ENCODE assay signal across 7 cellular contexts in the genomic region with DNA sequence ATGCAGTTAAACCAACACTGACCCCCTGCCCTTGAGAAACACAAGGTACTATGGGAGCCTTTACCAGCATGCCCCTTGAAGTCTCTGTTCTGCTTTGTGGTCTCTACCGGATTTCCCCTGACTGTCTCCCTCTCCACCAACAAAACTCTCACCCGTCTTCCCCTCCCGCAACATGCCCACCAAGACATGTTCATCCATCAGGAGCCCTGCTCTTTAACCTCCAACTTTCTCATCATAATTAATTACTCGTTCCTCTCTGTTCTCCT. TPM values are rescaled to one million over a fixed set of nuclear protein-coding genes. Genes with fewer than 3 reads are reported as not detected.
DNase-seq lines count a peak whose midpoint lies in the region; ATAC-seq, FAIRE-seq and TF ChIP-seq lines count a peak whose summit lies in the region.

No MANE protein-coding gene starts in this region.

- no peaks in the 10 kb centered on the region for H4K20me1 ChIP-seq in MM.1S (ENCODE audit: insufficient read depth, low read length)

- ATAC-seq in GM21825 (IDR thresholded peaks at IDR 0.05; ENCODE audit: unreplicated experiment): peak; percentile 42

- no peak for FAIRE-seq in GM12892 (lab: Jason Lieb, UNC)

- DNase-seq in GM12892 (ENCODE audit: insufficient read length) (peak; percentile 15), MM.1S (no peak), astrocyte of the spinal cord (ENCODE audit: low read depth, low spot score) (no peak), kidney tubule cell (ENCODE audit: low spot score) (peak; percentile 2), testis (no peak), occipital lobe (lab: John Stamatoyannopoulos, UW) (no peak)

- no peaks in the 10 kb centered on the region for H3K9me2 ChIP-seq in MM.1S (replicated peaks; ENCODE audit: insufficient read depth, low read length)

- H3K27ac ChIP-seq in MM.1S (ENCODE audit: low read length): peak overlapping the region; percentile 82; the same call in 1 of the 2 replicates
- H3K27ac ChIP-seq in testis: peak overlapping the region; percentile 88 to 91

- 0 out of 2 replicates have a peak, but pooled peaks cover 5% of the 10 kb centered on the region for H3K4me1 ChIP-seq in MM.1S (ENCODE audit: low read length)
- peaks cover 11% of the 10 kb centered on the region for H3K4me1 ChIP-seq in testis

- TF ChIP-seq CTCF in MM.1S (IDR thresholded peaks at IDR 0.05; ENCODE audit: low read length) (no peak), astrocyte of the spinal cord (IDR thresholded peaks at IDR 0.05; ENCODE audit: low read depth, low read length) (no peak), testis (IDR thresholded peaks at IDR 0.05) (no peak)

- peaks cover 16% of the 10 kb centered on the region for H3K79me2 ChIP-seq in MM.1S (ENCODE audit: low read length)

- intact Hi-C loops in testis (cut with DNase I; ENCODE audit: low total_unique reads): loop anchor here (5.0 kb wide), 1 partner anchor 256 kb away; a partner anchor contains a TSS

- peak overlapping the region; percentile 95 for H3K4me3 ChIP-seq in MM.1S (ENCODE audit: low read length)
- peak overlapping the region; percentile 71 for H3K4me3 ChIP-seq in astrocyte of the spinal cord (ENCODE audit: low read depth, low read length)
- peak overlapping the region; percentile 63 to 89 for H3K4me3 ChIP-seq in testis

- peak overlapping the region; percentile 91 for H2AFZ ChIP-seq in MM.1S (ENCODE audit: low read length)

- H3K9ac ChIP-seq in MM.1S (ENCODE audit: low read length): peak overlapping the region; percentile 89

- H3K36me3 ChIP-seq in MM.1S (replicated peaks; ENCODE audit: insufficient read depth, low read length) (peaks cover 8% of the 10 kb centered on the region; the same call in 1 of the 2 replicates), testis (ENCODE audit: low read depth, missing control alignments) (no peaks in the 10 kb centered on the region)

- in situ Hi-C loops in astrocyte of the spinal cord (cut with HindIII; ENCODE audit: low sequenced_read_pairs): no loop called here

- WGBS in testis, 2 donors: 5 to 9% methylated on average over 4 of the region's 4 CpGs

- peaks cover 3% of the 10 kb centered on the region; the same call in 1 of the 2 replicates for H3F3A ChIP-seq in MM.1S (ENCODE audit: insufficient read depth, low read length)

- H3K9me3 ChIP-seq in MM.1S (replicated peaks; ENCODE audit: insufficient read depth, low read length): no peaks in the 10 kb centered on the region
- no peaks in the 10 kb centered on the region for H3K9me3 ChIP-seq in testis

- no peak for TF ChIP-seq POLR2A in GM12892 (IDR thresholded peaks at IDR 0.05; ENCODE audit: low read depth, low read length)
- TF ChIP-seq POLR2A in testis (IDR thresholded peaks at IDR 0.05): no peak

- H3K27me3 ChIP-seq in MM.1S (replicated peaks; ENCODE audit: insufficient read depth, low read length) (no peaks in the 10 kb centered on the region), testis (no peaks in the 10 kb centered on the region)

- peak overlapping the region; percentile 90 for H3K4me2 ChIP-seq in MM.1S (ENCODE audit: low read depth, low read length)

RNA-seq across cellular contexts. Expression of a gene that starts 1.1 kb away (rescaled TPM):
- polyA plus RNA-seq in GM12892 (2012; ENCODE audit: missing spikeins): 1.9 TPM
- total RNA-seq in testis: 10 to 100 TPM in 1 of 2 donors, 1 to 10 TPM in 1; 9.2 to 17.9 TPM
- polyA plus RNA-seq in testis (ENCODE audit: insufficient read depth, low read depth, low replicate concordance): 23.2 TPM
- total RNA-seq in occipital lobe: 0.62 TPM

RNA-seq across cellular contexts. Expression of a gene that starts 43.0 kb away (rescaled TPM):
- polyA plus RNA-seq in GM12892 (2012; ENCODE audit: missing spikeins): 3.2 TPM
- total RNA-seq in testis: 1 to 10 TPM; 3.5 to 4.4 TPM
- polyA plus RNA-seq in testis (ENCODE audit: insufficient read depth, low read depth, low replicate concordance): 3.6 TPM
- total RNA-seq in occipital lobe: 14.7 TPM

Comparison
In these comparisons a context has a peak if more than half of its experiments do, and no peak if none do; other contexts are left out.
1. DNase-seq: peak in GM12892 (single experiment) and kidney tubule cell (single experiment); none in MM.1S (single experiment), astrocyte of the spinal cord (single experiment), testis (single experiment) and occipital lobe (single experiment).
2. Peak in every context shown above with its lines, with median percentiles within 50 percentile points of each other: H3K4me3 ChIP-seq.